In genomic region chrX:154534526-154535322, GRCh38 we compare ENCODE assay signal across 8 cellular contexts. TPM values are rescaled to one million over a fixed set of nuclear protein-coding genes. Genes with fewer than 3 reads are reported as not detected.
DNase-seq lines count a peak whose midpoint lies in the region; TF ChIP-seq lines count a peak whose summit lies in the region.

No MANE protein-coding gene starts in this region.

- peaks cover 16% of the 10 kb centered on the region for H3K79me2 ChIP-seq in osteoblast (ENCODE audit: insufficient read depth, low read length)

- peak; percentile 92 for TF ChIP-seq CTCF in fibroblast of villous mesenchyme (IDR thresholded peaks at IDR 0.05; ENCODE audit: insufficient read depth, low read depth, low read length)
- peak; percentile 97 for TF ChIP-seq CTCF in osteoblast (IDR thresholded peaks at IDR 0.05; ENCODE audit: extremely low read depth, low read depth, low read length)
- TF ChIP-seq CTCF in thyroid gland (IDR thresholded peaks at IDR 0.05): peak; percentile 71 to 100 (median 96)

- DNase-seq in ELR (ENCODE audit: low read depth) (peak; percentile 86), H4 (ENCODE audit: low spot score) (peak; percentile 76), M059J (ENCODE audit: low read depth) (peak; percentile 82), SHP77 treated with DMSO at 0.1 percent for 48 hours (lab: John Stamatoyannopoulos, UW) (peak; percentile 4), fibroblast of villous mesenchyme (ENCODE audit: low read depth) (peak; percentile 83), osteoblast (ENCODE audit: insufficient read length, low spot score, missing footprints) (peak; percentile 99), thyroid gland (peak; percentile 84 to 85)
- peak; percentile 76 for DNase-seq in activated T-helper 2 cell treated with anti-CD3 and anti-CD28 coated beads, Interferon-gamma antibody, Interleukin-2, Interleukin-4, amounts not matched to agents 10 μg/mL and 5 μg/mL and 100 μg/mL, durations not matched to agents 14 hours and 24 hours and 36 hours (ENCODE audit: low spot score)

- H3K4me1 Mint-ChIP-seq in activated T-helper 2 cell treated with anti-CD3 and anti-CD28 coated beads, Interferon-gamma antibody, Interleukin-2, Interleukin-4, amounts not matched to agents 10 μg/mL and 5 μg/mL and 100 μg/mL, durations not matched to agents 14 hours and 24 hours and 36 hours (ENCODE audit: low read depth): peaks cover 6% of the 10 kb centered on the region

- H3K36me3 ChIP-seq in osteoblast (ENCODE audit: insufficient read depth, low read length): peaks cover 12% of the 10 kb centered on the region
- H3K36me3 ChIP-seq in thyroid gland: peaks cover 7 to 8% of the 10 kb centered on the region in 2 donors

- H3K27ac ChIP-seq in osteoblast (ENCODE audit: low read depth, low read length) (no peak overlapping the region), thyroid gland (peak overlapping the region in 2 of 3 donors; percentile 39 to 41)

- WGBS in thyroid gland, 2 donors: no CpG with 5 or more reads among the region's 34 CpGs

- H4K20me1 ChIP-seq in osteoblast (ENCODE audit: insufficient read depth, low read length): no peaks in the 10 kb centered on the region

- H3K36me3 Mint-ChIP-seq in activated T-helper 2 cell treated with anti-CD3 and anti-CD28 coated beads, Interferon-gamma antibody, Interleukin-2, Interleukin-4, amounts not matched to agents 10 μg/mL and 5 μg/mL and 100 μg/mL, durations not matched to agents 14 hours and 24 hours and 36 hours (ENCODE audit: low read depth): peaks cover 20% of the 10 kb centered on the region

- H3K4me3 ChIP-seq in fibroblast of villous mesenchyme (ENCODE audit: low read depth, low read length) (no peak overlapping the region), osteoblast (ENCODE audit: insufficient read depth, low read length) (no peak overlapping the region), thyroid gland (replicated peaks in 1 of 3) (no peak overlapping the region)

- H3K4me2 ChIP-seq in osteoblast (ENCODE audit: insufficient read depth, low read length): no peak overlapping the region

- peak overlapping the region; percentile 67 for H3K27ac Mint-ChIP-seq in activated T-helper 2 cell treated with anti-CD3 and anti-CD28 coated beads, Interferon-gamma antibody, Interleukin-2, Interleukin-4, amounts not matched to agents 10 μg/mL and 5 μg/mL and 100 μg/mL, durations not matched to agents 14 hours and 24 hours and 36 hours

- TF ChIP-seq POLR2A in thyroid gland (IDR thresholded peaks at IDR 0.05): no peak

- no peaks in the 10 kb centered on the region for H3K27me3 ChIP-seq in osteoblast (ENCODE audit: insufficient read depth, low read length)
- H3K27me3 ChIP-seq in thyroid gland: no peaks in the 10 kb centered on the region

- H3K9me3 Mint-ChIP-seq in activated T-helper 2 cell treated with anti-CD3 and anti-CD28 coated beads, Interferon-gamma antibody, Interleukin-2, Interleukin-4, amounts not matched to agents 10 μg/mL and 5 μg/mL and 100 μg/mL, durations not matched to agents 14 hours and 24 hours and 36 hours: no peaks in the 10 kb centered on the region

- intact Hi-C loops in activated T-helper 2 cell treated with anti-CD3 and anti-CD28 coated beads, Interferon-gamma antibody, Interleukin-2, Interleukin-4, amounts not matched to agents 10 μg/mL and 5 μg/mL and 100 μg/mL, durations not matched to agents 14 hours and 24 hours and 36 hours (cut with micrococcal nuclease): loop anchor here (5.0 kb wide), 1 partner anchor 47 kb away; the partner anchor contains the start of gene UBL4A
- intact Hi-C loops in thyroid gland (cut with DNase I): loop anchor here (5.0 kb wide), 1 partner anchor 132 kb away; no protein-coding TSS in a partner anchor

- no peaks in the 10 kb centered on the region for H3K4me1 ChIP-seq in osteoblast (ENCODE audit: insufficient read depth, low read length)
- H3K4me1 ChIP-seq in thyroid gland: peaks cover 2 to 17% of the 10 kb centered on the region in 2 donors

- H3K9me3 ChIP-seq in osteoblast (ENCODE audit: low read depth, low read length) (no peaks in the 10 kb centered on the region), thyroid gland (no peaks in the 10 kb centered on the region)

- H3K27me3 Mint-ChIP-seq in activated T-helper 2 cell treated with anti-CD3 and anti-CD28 coated beads, Interferon-gamma antibody, Interleukin-2, Interleukin-4, amounts not matched to agents 10 μg/mL and 5 μg/mL and 100 μg/mL, durations not matched to agents 14 hours and 24 hours and 36 hours (ENCODE audit: low read depth): no peaks in the 10 kb centered on the region

- no peak overlapping the region for H3K4me3 Mint-ChIP-seq in activated T-helper 2 cell treated with anti-CD3 and anti-CD28 coated beads, Interferon-gamma antibody, Interleukin-2, Interleukin-4, amounts not matched to agents 10 μg/mL and 5 μg/mL and 100 μg/mL, durations not matched to agents 14 hours and 24 hours and 36 hours (ENCODE audit: low read depth)

- H2AFZ ChIP-seq in osteoblast (ENCODE audit: low read length): no peak overlapping the region

RNA-seq across cellular contexts. Expression of gene G6PD, which starts 11.9 kb away (rescaled TPM):
- total RNA-seq in H4 (2014; rRNA removed; shearing (Covaris generic)): 329 and 350 TPM in 2 replicates
- 157 and 205 TPM in 2 replicates for total RNA-seq in M059J (2014; rRNA removed; shearing (Covaris generic))
- total RNA-seq in activated T-helper 2 cell treated with anti-CD3 and anti-CD28 coated beads, Interferon-gamma antibody, Interleukin-2, Interleukin-4, amounts not matched to agents 10 μg/mL and 5 μg/mL and 100 μg/mL, durations not matched to agents 14 hours and 24 hours and 36 hours: 82.8 and 86.4 TPM in 2 replicates
- total RNA-seq in fibroblast of villous mesenchyme (95.7 and 128 TPM in 2 replicates), osteoblast (88.7 and 91.3 TPM in 2 replicates), thyroid gland (100 to 1,000 TPM in 2 of 4 donors, 10 to 100 TPM in 2; 47.2 to 288 (median 158) TPM)

RNA-seq across cellular contexts. Expression of gene IKBKG, which starts 12.7 kb away (rescaled TPM):
- 20.1 and 23.0 TPM in 2 replicates for total RNA-seq in H4 (2014; rRNA removed; shearing (Covaris generic))
- 52.4 and 70.5 TPM in 2 replicates for total RNA-seq in M059J (2014; rRNA removed; shearing (Covaris generic))
- total RNA-seq in activated T-helper 2 cell treated with anti-CD3 and anti-CD28 coated beads, Interferon-gamma antibody, Interleukin-2, Interleukin-4, amounts not matched to agents 10 μg/mL and 5 μg/mL and 100 μg/mL, durations not matched to agents 14 hours and 24 hours and 36 hours: 40.5 and 41.7 TPM in 2 replicates
- 13.0 and 19.3 TPM in 2 replicates for total RNA-seq in fibroblast of villous mesenchyme
- 16.8 and 18.5 TPM in 2 replicates for total RNA-seq in osteoblast
- 10 to 100 TPM; 14.4 to 24.3 (median 16.8) TPM for total RNA-seq in thyroid gland

RNA-seq across cellular contexts. Expression of gene FAM3A, which starts 18.7 kb away (rescaled TPM):
- 17.2 and 17.9 TPM in 2 replicates for total RNA-seq in H4 (2014; rRNA removed; shearing (Covaris generic))
- total RNA-seq in M059J (2014; rRNA removed; shearing (Covaris generic)): 53.2 and 72.8 TPM in 2 replicates
- total RNA-seq in activated T-helper 2 cell treated with anti-CD3 and anti-CD28 coated beads, Interferon-gamma antibody, Interleukin-2, Interleukin-4, amounts not matched to agents 10 μg/mL and 5 μg/mL and 100 μg/mL, durations not matched to agents 14 hours and 24 hours and 36 hours: 39.2 and 39.8 TPM in 2 replicates
- 23.5 and 24.6 TPM in 2 replicates for total RNA-seq in fibroblast of villous mesenchyme
- total RNA-seq in osteoblast: 20.6 and 21.4 TPM in 2 replicates
- total RNA-seq in thyroid gland: 10 to 100 TPM; 56.3 to 67.7 (median 65.3) TPM

RNA-seq across cellular contexts. Expression of gene SLC10A3, which starts 44.3 kb away (rescaled TPM):
- total RNA-seq in H4 (2014; rRNA removed; shearing (Covaris generic)): 20.0 and 35.3 TPM in 2 replicates
- 65.4 and 80.7 TPM in 2 replicates for total RNA-seq in M059J (2014; rRNA removed; shearing (Covaris generic))
- 17.5 and 18.3 TPM in 2 replicates for total RNA-seq in activated T-helper 2 cell treated with anti-CD3 and anti-CD28 coated beads, Interferon-gamma antibody, Interleukin-2, Interleukin-4, amounts not matched to agents 10 μg/mL and 5 μg/mL and 100 μg/mL, durations not matched to agents 14 hours and 24 hours and 36 hours
- total RNA-seq in fibroblast of villous mesenchyme: 27.7 and 31.5 TPM in 2 replicates
- total RNA-seq in osteoblast: 34.5 and 36.2 TPM in 2 replicates
- total RNA-seq in thyroid gland: 10 to 100 TPM; 21.9 to 40.6 (median 29.3) TPM

RNA-seq across cellular contexts. Expression of gene UBL4A, which starts 48.3 kb away (rescaled TPM):
- total RNA-seq in H4 (2014; rRNA removed; shearing (Covaris generic)): 55.5 and 94.8 TPM in 2 replicates
- 74.0 and 101 TPM in 2 replicates for total RNA-seq in M059J (2014; rRNA removed; shearing (Covaris generic))
- 55.5 and 56.1 TPM in 2 replicates for total RNA-seq in activated T-helper 2 cell treated with anti-CD3 and anti-CD28 coated beads, Interferon-gamma antibody, Interleukin-2, Interleukin-4, amounts not matched to agents 10 μg/mL and 5 μg/mL and 100 μg/mL, durations not matched to agents 14 hours and 24 hours and 36 hours
- 31.9 and 32.0 TPM in 2 replicates for total RNA-seq in fibroblast of villous mesenchyme
- 30.4 and 31.5 TPM in 2 replicates for total RNA-seq in osteoblast
- total RNA-seq in thyroid gland: 10 to 100 TPM; 32.9 to 63.4 (median 41.3) TPM

Comparison
In these comparisons a context has a peak if more than half of its experiments do, and no peak if none do; other contexts are left out.
1. DNase-seq: peak in every context shown above with its lines; median percentile 99 in osteoblast; 86 in ELR; 84 in thyroid gland; 83 in fibroblast of villous mesenchyme; 82 in M059J; 76 in H4; 76 in activated T-helper 2 cell treated with anti-CD3 and anti-CD28 coated beads, Interferon-gamma antibody, Interleukin-2, Interleukin-4, amounts not matched to agents 10 μg/mL and 5 μg/mL and 100 μg/mL, durations not matched to agents 14 hours and 24 hours and 36 hours; 4 in SHP77 treated with DMSO at 0.1 percent for 48 hours.